In the genomic region with DNA sequence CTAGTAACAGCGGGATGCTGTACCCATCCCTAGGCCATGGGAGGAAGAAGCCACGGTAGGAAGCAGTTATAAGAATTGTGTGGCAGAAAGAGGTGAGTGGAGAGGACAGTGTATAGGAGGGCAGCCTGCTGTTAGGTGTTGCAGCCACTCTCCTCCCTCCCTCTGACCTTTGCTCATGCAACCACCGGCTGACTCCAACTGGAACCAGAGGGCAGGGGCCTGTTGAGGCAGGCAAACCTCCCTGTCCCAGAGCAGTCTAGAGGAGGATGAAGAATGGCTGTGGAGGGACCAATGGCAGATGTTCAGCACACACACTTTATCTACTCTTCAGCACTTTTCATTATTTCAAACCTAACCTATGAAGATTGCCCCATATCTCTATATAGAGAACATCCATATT, we compare ENCODE assay signal across 1 cellular context.
TF ChIP-seq lines count a peak whose summit lies in the region.

No MANE protein-coding gene starts in this region.

TF ChIP-seq in WTC11, 78 proteins besides CTCF, POLR2A, EP300 and RAD21:
- TF ChIP-seq OVOL2 (CRISPR knock-in tag; IDR thresholded peaks at IDR 0.05; ENCODE audit: borderline replicate concordance) (no peak), SOX15 (CRISPR knock-in tag; IDR thresholded peaks at IDR 0.05) (no peak), CREM (CRISPR knock-in tag; IDR thresholded peaks at IDR 0.05) (no peak), ZBTB21 (CRISPR knock-in tag; IDR thresholded peaks at IDR 0.05; ENCODE audit: borderline replicate concordance) (no peak), FOXP1 (CRISPR knock-in tag; IDR thresholded peaks at IDR 0.05; ENCODE audit: borderline replicate concordance) (no peak), TCF7 (CRISPR knock-in tag; IDR thresholded peaks at IDR 0.05; ENCODE audit: low read depth) (no peak), NR3C1 (CRISPR knock-in tag; conservative IDR thresholded peaks at IDR 0.05; ENCODE audit: low read depth) (no peak), ZNF671 (CRISPR knock-in tag; IDR thresholded peaks at IDR 0.05) (no peak)
- TF ChIP-seq, protein P1, sequence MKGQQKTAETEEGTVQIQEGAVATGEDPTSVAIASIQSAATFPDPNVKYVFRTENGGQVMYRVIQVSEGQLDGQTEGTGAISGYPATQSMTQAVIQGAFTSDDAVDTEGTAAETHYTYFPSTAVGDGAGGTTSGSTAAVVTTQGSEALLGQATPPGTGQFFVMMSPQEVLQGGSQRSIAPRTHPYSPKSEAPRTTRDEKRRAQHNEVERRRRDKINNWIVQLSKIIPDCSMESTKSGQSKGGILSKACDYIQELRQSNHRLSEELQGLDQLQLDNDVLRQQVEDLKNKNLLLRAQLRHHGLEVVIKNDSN (CRISPR knock-in tag; IDR thresholded peaks at IDR 0.05) = no peak
- TF ChIP-seq, protein P2, sequence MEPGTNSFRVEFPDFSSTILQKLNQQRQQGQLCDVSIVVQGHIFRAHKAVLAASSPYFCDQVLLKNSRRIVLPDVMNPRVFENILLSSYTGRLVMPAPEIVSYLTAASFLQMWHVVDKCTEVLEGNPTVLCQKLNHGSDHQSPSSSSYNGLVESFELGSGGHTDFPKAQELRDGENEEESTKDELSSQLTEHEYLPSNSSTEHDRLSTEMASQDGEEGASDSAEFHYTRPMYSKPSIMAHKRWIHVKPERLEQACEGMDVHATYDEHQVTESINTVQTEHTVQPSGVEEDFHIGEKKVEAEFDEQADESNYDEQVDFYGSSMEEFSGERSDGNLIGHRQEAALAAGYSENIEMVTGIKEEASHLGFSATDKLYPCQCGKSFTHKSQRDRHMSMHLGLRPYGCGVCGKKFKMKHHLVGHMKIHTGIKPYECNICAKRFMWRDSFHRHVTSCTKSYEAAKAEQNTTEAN (CRISPR knock-in tag; IDR thresholded peaks at IDR 0.05) = no peak
- TF ChIP-seq, protein P3, sequence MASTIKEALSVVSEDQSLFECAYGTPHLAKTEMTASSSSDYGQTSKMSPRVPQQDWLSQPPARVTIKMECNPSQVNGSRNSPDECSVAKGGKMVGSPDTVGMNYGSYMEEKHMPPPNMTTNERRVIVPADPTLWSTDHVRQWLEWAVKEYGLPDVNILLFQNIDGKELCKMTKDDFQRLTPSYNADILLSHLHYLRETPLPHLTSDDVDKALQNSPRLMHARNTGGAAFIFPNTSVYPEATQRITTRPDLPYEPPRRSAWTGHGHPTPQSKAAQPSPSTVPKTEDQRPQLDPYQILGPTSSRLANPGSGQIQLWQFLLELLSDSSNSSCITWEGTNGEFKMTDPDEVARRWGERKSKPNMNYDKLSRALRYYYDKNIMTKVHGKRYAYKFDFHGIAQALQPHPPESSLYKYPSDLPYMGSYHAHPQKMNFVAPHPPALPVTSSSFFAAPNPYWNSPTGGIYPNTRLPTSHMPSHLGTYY (CRISPR knock-in tag; IDR thresholded peaks at IDR 0.05) = no peak
TF ChIP-seq in WTC11: peak in this region for 0.
